ENCODE assay signal across 8 cellular contexts in the genomic region with DNA sequence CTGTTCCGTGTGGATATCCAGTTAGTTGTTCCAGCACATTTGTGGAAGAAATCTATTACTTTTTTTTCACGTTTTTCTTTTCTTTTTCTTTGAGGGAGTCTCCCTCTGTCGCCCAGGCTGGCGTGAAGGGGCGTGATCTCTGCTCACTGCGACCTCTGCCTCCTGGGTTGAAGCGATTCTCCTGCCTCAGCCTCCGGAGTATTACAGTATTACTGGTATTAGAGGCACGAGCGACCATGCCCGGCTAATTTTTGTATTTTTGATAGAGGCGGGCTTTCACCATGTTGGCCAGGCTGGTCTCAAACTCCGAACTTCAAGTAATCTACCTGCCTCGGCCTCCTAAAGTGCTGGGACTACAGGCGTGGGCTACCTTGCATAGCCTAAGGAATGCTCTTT. TPM values are rescaled to one million over a fixed set of nuclear protein-coding genes. Genes with fewer than 3 reads are reported as not detected.
DNase-seq lines count a peak whose midpoint lies in the region; ATAC-seq, FAIRE-seq and TF ChIP-seq lines count a peak whose summit lies in the region.

No MANE protein-coding gene starts in this region.

- peak overlapping the region; percentile 89 for H3K4me2 ChIP-seq in astrocyte (ENCODE audit: low read length)

- 43 to 54% methylated on average over 15 of the region's 15 CpGs for WGBS in lung, 2 donors

- CTCF ChIA-PET in activated CD4-positive, alpha-beta T cell treated with anti-CD3 and anti-CD28 coated beads for 36 hours (lab: Charles Lee) = interaction anchor here (0.6 to 0.7 kb wide), 2 partner anchors 31 to 1296 kb away, joined by 3 read pairs; no protein-coding TSS in a partner anchor

- TF ChIP-seq CTCF in astrocyte (IDR thresholded peaks at IDR 0.05; ENCODE audit: insufficient read depth, low read depth, low read length) (no peak), lung (IDR thresholded peaks at IDR 0.05; ENCODE audit: control extremely low read depth, extremely low read depth) (no peak), thoracic aorta (IDR thresholded peaks at IDR 0.05) (no peak)

- no peaks in the 10 kb centered on the region for H3K9me3 Mint-ChIP-seq in activated CD4-positive, alpha-beta T cell treated with anti-CD3 and anti-CD28 coated beads for 36 hours (ENCODE audit: low read depth)
- H3K9me3 Mint-ChIP-seq in astrocyte (ENCODE audit: unreplicated experiment) = peaks cover 14% of the 10 kb centered on the region

- no peaks in the 10 kb centered on the region for H3K27me3 Mint-ChIP-seq in activated CD4-positive, alpha-beta T cell treated with anti-CD3 and anti-CD28 coated beads for 36 hours
- no peaks in the 10 kb centered on the region for H3K27me3 Mint-ChIP-seq in astrocyte (ENCODE audit: low read depth, unreplicated experiment)

- peak overlapping the region; percentile 76 for H3K9ac ChIP-seq in astrocyte (ENCODE audit: low read length)

- DNase-seq in activated CD4-positive, alpha-beta T cell treated with anti-CD3 and anti-CD28 coated beads for 36 hours = no peak
- no peak for DNase-seq in activated CD4-positive, alpha-beta T cell treated with anti-CD3 and anti-CD28 coated beads, Interleukin-2, amount 50 U/mL, for 48 hours
- DNase-seq in astrocyte (ENCODE audit: low read depth) (no peak), lung (ENCODE audit: low spot score) (no peak), thoracic aorta (ENCODE audit: low spot score) (no peak), RKO (ENCODE audit: low spot score) (no peak), germinal center (ENCODE audit: low spot score) (no peak)

- H2AFZ ChIP-seq in astrocyte (ENCODE audit: low read depth, low read length) = peak overlapping the region; percentile 91

- H3K36me3 ChIP-seq in astrocyte (ENCODE audit: insufficient read depth, low read length) (no peaks in the 10 kb centered on the region), lung (ENCODE audit: control insufficient read depth in 2 of 2, insufficient read depth in 2 of 2, low read length in 2 of 2) (no peaks in the 10 kb centered on the region), thoracic aorta (no peaks in the 10 kb centered on the region)

- ATAC-seq in activated CD4-positive, alpha-beta T cell treated with anti-CD3 and anti-CD28 coated beads for 36 hours = no peak
- ATAC-seq in lung (ENCODE audit: insufficient read depth, low FRiP score) (no peak), thoracic aorta (ENCODE audit: insufficient number of reproducible peaks, low FRiP score, low read depth) (no peak), GM19455 (IDR thresholded peaks at IDR 0.05; ENCODE audit: unreplicated experiment) (no peak)

- H3K4me3 Mint-ChIP-seq in activated CD4-positive, alpha-beta T cell treated with anti-CD3 and anti-CD28 coated beads for 36 hours = peak overlapping the region; percentile 90
- peak overlapping the region; percentile 96 for H3K4me3 Mint-ChIP-seq in astrocyte (ENCODE audit: unreplicated experiment)

- H3K79me2 ChIP-seq in astrocyte (ENCODE audit: insufficient read depth, low read length) = peaks cover 28% of the 10 kb centered on the region

- H3K36me3 Mint-ChIP-seq in activated CD4-positive, alpha-beta T cell treated with anti-CD3 and anti-CD28 coated beads for 36 hours (ENCODE audit: low read depth) = peaks cover 9% of the 10 kb centered on the region
- no peaks in the 10 kb centered on the region for H3K36me3 Mint-ChIP-seq in astrocyte (ENCODE audit: low read depth, unreplicated experiment)

- H3K9me3 ChIP-seq in astrocyte (ENCODE audit: insufficient read depth, low read depth, low read length) (no peaks in the 10 kb centered on the region), lung (ENCODE audit: control insufficient read depth in 2 of 2, insufficient read depth in 1 of 2, low read length in 1 of 2) (no peaks in the 10 kb centered on the region), thoracic aorta (no peaks in the 10 kb centered on the region)

- H3K4me1 Mint-ChIP-seq in activated CD4-positive, alpha-beta T cell treated with anti-CD3 and anti-CD28 coated beads for 36 hours = peaks cover 27% of the 10 kb centered on the region
- H3K4me1 Mint-ChIP-seq in astrocyte (ENCODE audit: low read depth, unreplicated experiment) = peaks cover 11% of the 10 kb centered on the region

- H3K4me1 ChIP-seq in astrocyte (ENCODE audit: insufficient read depth, low read length) (peaks cover 8% of the 10 kb centered on the region), lung (ENCODE audit: control insufficient read depth in 2 of 2, insufficient read depth in 2 of 2, low read length in 2 of 2) (peaks cover 3 to 5% of the 10 kb centered on the region in 2 donors), thoracic aorta (ENCODE audit: control insufficient read depth in 1 of 2, low read depth in 2 of 2) (peaks cover 3 to 30% of the 10 kb centered on the region in 2 donors)

- H3K4me3 ChIP-seq in astrocyte (ENCODE audit: insufficient read depth, low read depth, low read length) (peak overlapping the region; percentile 79), lung (no peak overlapping the region), thoracic aorta (peak overlapping the region; percentile 71)

- H3K27ac ChIP-seq in astrocyte (ENCODE audit: low read depth, low read length) = peak overlapping the region; percentile 69
- peak overlapping the region; percentile 71 to 85 for H3K27ac ChIP-seq in lung (ENCODE audit: low read depth in 1 of 2, low read length in 1 of 2)
- peak overlapping the region; percentile 92 to 96 for H3K27ac ChIP-seq in thoracic aorta

- H3K27ac Mint-ChIP-seq in activated CD4-positive, alpha-beta T cell treated with anti-CD3 and anti-CD28 coated beads for 36 hours = peak overlapping the region; percentile 96
- H3K27ac Mint-ChIP-seq in astrocyte (ENCODE audit: unreplicated experiment) = peak overlapping the region; percentile 79

- POLR2A ChIA-PET in activated CD4-positive, alpha-beta T cell treated with anti-CD3 and anti-CD28 coated beads for 36 hours (lab: Charles Lee) = no interaction called here

- FAIRE-seq in astrocyte (lab: Jason Lieb, UNC) = no peak

- intact Hi-C loops in activated CD4-positive, alpha-beta T cell treated with anti-CD3 and anti-CD28 coated beads for 36 hours (cut with DNase I, micrococcal nuclease) = loop anchor here (2.0 kb wide), 2 partner anchors 44 to 164 kb away; partner anchors contain the start of genes ZNF611 (in 1 of the 2) and ZNF808 (in 1 of the 2)

- peaks cover 7% of the 10 kb centered on the region for H4K20me1 ChIP-seq in astrocyte (ENCODE audit: insufficient read depth, low read length)

- H3K27me3 ChIP-seq in astrocyte (ENCODE audit: insufficient read depth, low read length) (no peaks in the 10 kb centered on the region), lung (ENCODE audit: control insufficient read depth, insufficient read depth) (no peaks in the 10 kb centered on the region), thoracic aorta (replicated peaks; ENCODE audit: insufficient read depth) (no peaks in the 10 kb centered on the region)

RNA-seq across cellular contexts. Expression of gene ZNF611, which starts 43.6 kb away (rescaled TPM):
- total RNA-seq in activated CD4-positive, alpha-beta T cell treated with anti-CD3 and anti-CD28 coated beads for 36 hours = 10 to 100 TPM; 20.6 to 22.9 TPM
- 18.8 and 21.1 TPM in 2 replicates for total RNA-seq in astrocyte
- 10 to 100 TPM; 18.5 to 28.0 TPM for total RNA-seq in lung
- 1 to 10 TPM; 4.3 to 7.8 TPM for polyA plus RNA-seq in lung
- 10 to 100 TPM; 26.3 to 30.0 TPM for total RNA-seq in thoracic aorta

RNA-seq across cellular contexts. Expression of gene ZNF83, which starts 53.1 kb away (rescaled TPM):
- 10 to 100 TPM; 23.8 to 27.5 TPM for total RNA-seq in activated CD4-positive, alpha-beta T cell treated with anti-CD3 and anti-CD28 coated beads for 36 hours
- total RNA-seq in astrocyte (27.6 and 35.4 TPM in 2 replicates), lung (100 to 1,000 TPM in 1 of 2 donors, 10 to 100 TPM in 1; 28.5 to 118 TPM), thoracic aorta (100 to 1,000 TPM in 1 of 2 donors, 10 to 100 TPM in 1; 70.0 to 143 TPM)
- polyA plus RNA-seq in lung = 10 to 100 TPM; 14.8 to 64.0 TPM
